9 cellular contexts compared by ENCODE assay signal in genomic region chr4:3735196-3735595, GRCh38. TPM values are rescaled to one million over a fixed set of nuclear protein-coding genes. Genes with fewer than 3 reads are reported as not detected.
"Had no signal": no experiment of that assay in that cellular context is flagged by ENCODE, and none has a peak within 500 bp of the region (broad histone marks: within the 10 kb centered on the region; RNA-seq: fewer than 3 reads in every experiment).

No MANE protein-coding gene starts in this region.

- H3K4me1 ChIP-seq: HAP-1 had no signal

- H3K9me3 ChIP-seq: HAP-1 had no signal

- H3K36me3 ChIP-seq: HAP-1 had no signal

- H3K27ac Mint-ChIP-seq: GM23338, HFFc6 had no signal

- H2AFZ ChIP-seq: GM23338 had no signal

- H3K4me2 ChIP-seq: GM23338 had no signal

- H3K27ac ChIP-seq: HL-60 had no signal

- DNase-seq: H7, HFFc6, KBM-7 had no signal

- H3K4me3 ChIP-seq: GM23338, HAP-1 had no signal

- H3K36me3 Mint-ChIP-seq: IgD-negative memory B cell had no signal

- H3K4me3 Mint-ChIP-seq: GM23338, HFFc6, IgD-negative memory B cell had no signal

- H3K9me3 Mint-ChIP-seq: GM23338 had no signal

- ATAC-seq: GM23338, HCT116, HepG2 had no signal

- FAIRE-seq: HepG2 had no signal

RNA-seq across cellular contexts. Expression of gene ADRA2C, which starts 31.0 kb away (rescaled TPM):
- polyA plus RNA-seq: IgD-negative memory B cell had no signal
